In the genomic region with DNA sequence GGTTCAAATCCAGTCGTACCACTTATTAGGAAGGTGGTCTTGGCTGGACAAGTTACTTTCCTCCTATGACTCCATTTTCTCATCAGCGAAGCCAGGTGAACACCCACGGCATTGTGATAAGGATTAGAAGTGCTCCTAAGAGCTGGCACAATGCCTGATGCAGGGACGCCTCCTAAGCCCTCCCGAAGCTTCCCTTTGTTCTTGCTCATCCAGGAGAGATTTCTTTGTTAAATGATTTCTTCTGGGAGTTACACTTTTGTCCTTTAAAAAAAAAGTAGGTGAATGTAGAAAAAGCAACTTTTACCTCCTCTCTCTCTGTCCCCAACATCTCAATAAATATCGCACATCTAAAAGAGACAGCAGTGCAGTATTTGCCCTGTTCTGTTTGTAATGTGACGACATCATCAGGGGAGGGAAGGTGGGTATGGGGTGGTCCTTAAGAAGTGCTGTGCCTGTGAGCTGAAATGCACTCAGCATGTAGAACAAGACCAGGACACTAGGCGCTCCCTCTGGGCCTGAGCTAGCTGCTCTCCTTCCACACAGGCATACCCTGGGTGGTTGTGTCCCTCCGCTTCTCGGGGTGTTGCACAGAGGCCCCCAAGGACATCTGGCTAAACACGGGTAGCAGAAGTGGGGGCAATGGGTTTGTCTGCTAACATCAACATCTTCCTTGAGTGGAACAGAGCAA, we compare ENCODE assay signal across 1 cellular context.
TF ChIP-seq lines count a peak whose summit lies in the region.

No MANE protein-coding gene starts in this region.

TF ChIP-seq in K562, 482 proteins besides CTCF, POLR2A, EP300 and RAD21:
- no peak for TF ChIP-seq TRIM24 (IDR thresholded peaks at IDR 0.05)
- TF ChIP-seq, protein P1, sequence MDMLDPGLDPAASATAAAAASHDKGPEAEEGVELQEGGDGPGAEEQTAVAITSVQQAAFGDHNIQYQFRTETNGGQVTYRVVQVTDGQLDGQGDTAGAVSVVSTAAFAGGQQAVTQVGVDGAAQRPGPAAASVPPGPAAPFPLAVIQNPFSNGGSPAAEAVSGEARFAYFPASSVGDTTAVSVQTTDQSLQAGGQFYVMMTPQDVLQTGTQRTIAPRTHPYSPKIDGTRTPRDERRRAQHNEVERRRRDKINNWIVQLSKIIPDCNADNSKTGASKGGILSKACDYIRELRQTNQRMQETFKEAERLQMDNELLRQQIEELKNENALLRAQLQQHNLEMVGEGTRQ (CRISPR knock-in tag; IDR thresholded peaks at IDR 0.05): no peak
- TF ChIP-seq, protein P2, sequence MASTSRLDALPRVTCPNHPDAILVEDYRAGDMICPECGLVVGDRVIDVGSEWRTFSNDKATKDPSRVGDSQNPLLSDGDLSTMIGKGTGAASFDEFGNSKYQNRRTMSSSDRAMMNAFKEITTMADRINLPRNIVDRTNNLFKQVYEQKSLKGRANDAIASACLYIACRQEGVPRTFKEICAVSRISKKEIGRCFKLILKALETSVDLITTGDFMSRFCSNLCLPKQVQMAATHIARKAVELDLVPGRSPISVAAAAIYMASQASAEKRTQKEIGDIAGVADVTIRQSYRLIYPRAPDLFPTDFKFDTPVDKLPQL (IDR thresholded peaks at IDR 0.05; ENCODE audit: extremely low read depth, insufficient read length): no peak
